Comparison of ENCODE assay signal across 1 cellular context in genomic region chr12:122421815-122422737, GRCh38.
TF ChIP-seq lines count a peak whose summit lies in the region.

Gene CLIP1 (minus strand): TSS chr12:122422669. CDS start chr12:122380452, 42,217 bp downstream.

TF ChIP-seq in GM12878, 131 proteins besides CTCF, POLR2A, EP300 and RAD21 (continued from another document):
- TF ChIP-seq PAX5 (IDR thresholded peaks at IDR 0.05; ENCODE audit: borderline replicate concordance, low read depth, low read length) (no peak), POLR2AphosphoS2 (IDR thresholded peaks at IDR 0.05; ENCODE audit: low read depth, low read length) (0 out of 2 replicates have a peak, but pooled peaks have one; percentile 38), BRCA1 (IDR thresholded peaks at IDR 0.05; ENCODE audit: low read depth, low read length) (no peak), RBBP5 (conservative IDR thresholded peaks at IDR 0.05) (0 out of 2 replicates have a peak, but pooled peaks have one; percentile 40), GATAD2B (conservative IDR thresholded peaks at IDR 0.05; ENCODE audit: low read depth) (peak; percentile 98), GABPA (IDR thresholded peaks at IDR 0.05; ENCODE audit: low read depth) (no peak), SPI1 (IDR thresholded peaks at IDR 0.05; ENCODE audit: borderline replicate concordance, insufficient read depth, low read depth, low read length) (no peak), MEF2B (IDR thresholded peaks at IDR 0.05; ENCODE audit: partially characterized antibody, poor library complexity, severe bottlenecking) (peak; percentile 33), ZZZ3 (IDR thresholded peaks at IDR 0.05; ENCODE audit: control insufficient read depth, insufficient read length, low read depth) (no peak), YY1 (IDR thresholded peaks at IDR 0.05; ENCODE audit: low read depth, low read length) (peak; percentile 75), RUNX3 (IDR thresholded peaks at IDR 0.05; ENCODE audit: low read length) (peak; percentile 22; the same call in 1 of the 2 replicates), NFXL1 (IDR thresholded peaks at IDR 0.05; ENCODE audit: borderline replicate concordance) (0 out of 2 replicates have a peak, but pooled peaks have one; percentile 41), RAD51 (IDR thresholded peaks at IDR 0.05) (no peak), CEBPZ (IDR thresholded peaks at IDR 0.05; ENCODE audit: low read depth, low read length) (no peak), CREM (IDR thresholded peaks at IDR 0.05; ENCODE audit: low read depth) (0 out of 2 replicates have a peak, but pooled peaks have one; percentile 3), SMARCA5 (IDR thresholded peaks at IDR 0.05) (0 out of 2 replicates have a peak, but pooled peaks have one; percentile 78), IKZF2 (IDR thresholded peaks at IDR 0.05) (peak in 1 of 2 experiments; percentile 47; a peak in 1 of 4 replicates), DPF2 (IDR thresholded peaks at IDR 0.05) (peak; percentile 84), BHLHE40 (IDR thresholded peaks at IDR 0.05; ENCODE audit: borderline replicate concordance in 1 of 2, low read depth in 2 of 2, low read length in 1 of 2) (peak in 1 of 2 experiments; percentile 33; a peak in 2 of 4 replicates), ZNF687 (IDR thresholded peaks at IDR 0.05) (peak; percentile 71), BACH1 (IDR thresholded peaks at IDR 0.05; ENCODE audit: borderline replicate concordance) (peak; percentile 55; the same call in 1 of the 2 replicates), MXI1 (IDR thresholded peaks at IDR 0.05; ENCODE audit: low read depth, low read length) (0 out of 2 replicates have a peak, but pooled peaks have one; percentile 16), IKZF1 (conservative IDR thresholded peaks at IDR 0.05) (peak; percentile 89), SMC3 (IDR thresholded peaks at IDR 0.05; ENCODE audit: borderline replicate concordance, low read length) (peak; percentile 32; the same call in 1 of the 2 replicates), SIN3A (IDR thresholded peaks at IDR 0.05; ENCODE audit: low read depth, low read length) (peak; percentile 49; the same call in 1 of the 2 replicates), NR2C1 (IDR thresholded peaks at IDR 0.05) (peak; percentile 56), LARP7 (IDR thresholded peaks at IDR 0.05) (peak; percentile 84; the same call in 1 of the 2 replicates), NFYA (IDR thresholded peaks at IDR 0.05; ENCODE audit: borderline replicate concordance, low read depth, low read length) (no peak), MYC (IDR thresholded peaks at IDR 0.05; ENCODE audit: insufficient read depth, insufficient read length, insufficient replicate concordance, low read length, severe bottlenecking) (no peak)
- TF ChIP-seq, protein P1, sequence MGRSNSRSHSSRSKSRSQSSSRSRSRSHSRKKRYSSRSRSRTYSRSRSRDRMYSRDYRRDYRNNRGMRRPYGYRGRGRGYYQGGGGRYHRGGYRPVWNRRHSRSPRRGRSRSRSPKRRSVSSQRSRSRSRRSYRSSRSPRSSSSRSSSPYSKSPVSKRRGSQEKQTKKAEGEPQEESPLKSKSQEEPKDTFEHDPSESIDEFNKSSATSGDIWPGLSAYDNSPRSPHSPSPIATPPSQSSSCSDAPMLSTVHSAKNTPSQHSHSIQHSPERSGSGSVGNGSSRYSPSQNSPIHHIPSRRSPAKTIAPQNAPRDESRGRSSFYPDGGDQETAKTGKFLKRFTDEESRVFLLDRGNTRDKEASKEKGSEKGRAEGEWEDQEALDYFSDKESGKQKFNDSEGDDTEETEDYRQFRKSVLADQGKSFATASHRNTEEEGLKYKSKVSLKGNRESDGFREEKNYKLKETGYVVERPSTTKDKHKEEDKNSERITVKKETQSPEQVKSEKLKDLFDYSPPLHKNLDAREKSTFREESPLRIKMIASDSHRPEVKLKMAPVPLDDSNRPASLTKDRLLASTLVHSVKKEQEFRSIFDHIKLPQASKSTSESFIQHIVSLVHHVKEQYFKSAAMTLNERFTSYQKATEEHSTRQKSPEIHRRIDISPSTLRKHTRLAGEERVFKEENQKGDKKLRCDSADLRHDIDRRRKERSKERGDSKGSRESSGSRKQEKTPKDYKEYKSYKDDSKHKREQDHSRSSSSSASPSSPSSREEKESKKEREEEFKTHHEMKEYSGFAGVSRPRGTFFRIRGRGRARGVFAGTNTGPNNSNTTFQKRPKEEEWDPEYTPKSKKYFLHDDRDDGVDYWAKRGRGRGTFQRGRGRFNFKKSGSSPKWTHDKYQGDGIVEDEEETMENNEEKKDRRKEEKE (IDR thresholded peaks at IDR 0.05) = no peak
- TF ChIP-seq, protein P2, sequence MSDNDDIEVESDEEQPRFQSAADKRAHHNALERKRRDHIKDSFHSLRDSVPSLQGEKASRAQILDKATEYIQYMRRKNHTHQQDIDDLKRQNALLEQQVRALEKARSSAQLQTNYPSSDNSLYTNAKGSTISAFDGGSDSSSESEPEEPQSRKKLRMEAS (IDR thresholded peaks at IDR 0.05; ENCODE audit: low read depth, low read length) = 0 out of 2 replicates have a peak, but pooled peaks have one; percentile 13
- TF ChIP-seq, protein P3, sequence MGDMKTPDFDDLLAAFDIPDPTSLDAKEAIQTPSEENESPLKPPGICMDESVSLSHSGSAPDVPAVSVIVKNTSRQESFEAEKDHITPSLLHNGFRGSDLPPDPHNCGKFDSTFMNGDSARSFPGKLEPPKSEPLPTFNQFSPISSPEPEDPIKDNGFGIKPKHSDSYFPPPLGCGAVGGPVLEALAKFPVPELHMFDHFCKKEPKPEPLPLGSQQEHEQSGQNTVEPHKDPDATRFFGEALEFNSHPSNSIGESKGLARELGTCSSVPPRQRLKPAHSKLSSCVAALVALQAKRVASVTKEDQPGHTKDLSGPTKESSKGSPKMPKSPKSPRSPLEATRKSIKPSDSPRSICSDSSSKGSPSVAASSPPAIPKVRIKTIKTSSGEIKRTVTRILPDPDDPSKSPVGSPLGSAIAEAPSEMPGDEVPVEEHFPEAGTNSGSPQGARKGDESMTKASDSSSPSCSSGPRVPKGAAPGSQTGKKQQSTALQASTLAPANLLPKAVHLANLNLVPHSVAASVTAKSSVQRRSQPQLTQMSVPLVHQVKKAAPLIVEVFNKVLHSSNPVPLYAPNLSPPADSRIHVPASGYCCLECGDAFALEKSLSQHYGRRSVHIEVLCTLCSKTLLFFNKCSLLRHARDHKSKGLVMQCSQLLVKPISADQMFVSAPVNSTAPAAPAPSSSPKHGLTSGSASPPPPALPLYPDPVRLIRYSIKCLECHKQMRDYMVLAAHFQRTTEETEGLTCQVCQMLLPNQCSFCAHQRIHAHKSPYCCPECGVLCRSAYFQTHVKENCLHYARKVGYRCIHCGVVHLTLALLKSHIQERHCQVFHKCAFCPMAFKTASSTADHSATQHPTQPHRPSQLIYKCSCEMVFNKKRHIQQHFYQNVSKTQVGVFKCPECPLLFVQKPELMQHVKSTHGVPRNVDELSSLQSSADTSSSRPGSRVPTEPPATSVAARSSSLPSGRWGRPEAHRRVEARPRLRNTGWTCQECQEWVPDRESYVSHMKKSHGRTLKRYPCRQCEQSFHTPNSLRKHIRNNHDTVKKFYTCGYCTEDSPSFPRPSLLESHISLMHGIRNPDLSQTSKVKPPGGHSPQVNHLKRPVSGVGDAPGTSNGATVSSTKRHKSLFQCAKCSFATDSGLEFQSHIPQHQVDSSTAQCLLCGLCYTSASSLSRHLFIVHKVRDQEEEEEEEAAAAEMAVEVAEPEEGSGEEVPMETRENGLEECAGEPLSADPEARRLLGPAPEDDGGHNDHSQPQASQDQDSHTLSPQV (IDR thresholded peaks at IDR 0.05) = peak; percentile 8; the same call in 1 of the 2 replicates
- TF ChIP-seq, protein P4, sequence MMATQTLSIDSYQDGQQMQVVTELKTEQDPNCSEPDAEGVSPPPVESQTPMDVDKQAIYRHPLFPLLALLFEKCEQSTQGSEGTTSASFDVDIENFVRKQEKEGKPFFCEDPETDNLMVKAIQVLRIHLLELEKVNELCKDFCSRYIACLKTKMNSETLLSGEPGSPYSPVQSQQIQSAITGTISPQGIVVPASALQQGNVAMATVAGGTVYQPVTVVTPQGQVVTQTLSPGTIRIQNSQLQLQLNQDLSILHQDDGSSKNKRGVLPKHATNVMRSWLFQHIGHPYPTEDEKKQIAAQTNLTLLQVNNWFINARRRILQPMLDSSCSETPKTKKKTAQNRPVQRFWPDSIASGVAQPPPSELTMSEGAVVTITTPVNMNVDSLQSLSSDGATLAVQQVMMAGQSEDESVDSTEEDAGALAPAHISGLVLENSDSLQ (IDR thresholded peaks at IDR 0.05) = peak; percentile 49; the same call in 1 of the 2 replicates
- TF ChIP-seq, protein P5, sequence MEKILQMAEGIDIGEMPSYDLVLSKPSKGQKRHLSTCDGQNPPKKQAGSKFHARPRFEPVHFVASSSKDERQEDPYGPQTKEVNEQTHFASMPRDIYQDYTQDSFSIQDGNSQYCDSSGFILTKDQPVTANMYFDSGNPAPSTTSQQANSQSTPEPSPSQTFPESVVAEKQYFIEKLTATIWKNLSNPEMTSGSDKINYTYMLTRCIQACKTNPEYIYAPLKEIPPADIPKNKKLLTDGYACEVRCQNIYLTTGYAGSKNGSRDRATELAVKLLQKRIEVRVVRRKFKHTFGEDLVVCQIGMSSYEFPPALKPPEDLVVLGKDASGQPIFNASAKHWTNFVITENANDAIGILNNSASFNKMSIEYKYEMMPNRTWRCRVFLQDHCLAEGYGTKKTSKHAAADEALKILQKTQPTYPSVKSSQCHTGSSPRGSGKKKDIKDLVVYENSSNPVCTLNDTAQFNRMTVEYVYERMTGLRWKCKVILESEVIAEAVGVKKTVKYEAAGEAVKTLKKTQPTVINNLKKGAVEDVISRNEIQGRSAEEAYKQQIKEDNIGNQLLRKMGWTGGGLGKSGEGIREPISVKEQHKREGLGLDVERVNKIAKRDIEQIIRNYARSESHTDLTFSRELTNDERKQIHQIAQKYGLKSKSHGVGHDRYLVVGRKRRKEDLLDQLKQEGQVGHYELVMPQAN (conservative IDR thresholded peaks at IDR 0.05) = peak; percentile 79
